In genomic region chr11:134139873-134140331, GRCh38 we compare ENCODE assay signal across 7 cellular contexts.
DNase-seq lines count a peak whose midpoint lies in the region; ATAC-seq and TF ChIP-seq lines count a peak whose summit lies in the region.

No MANE protein-coding gene starts in this region.

- H3K4me1 ChIP-seq in mucosa of descending colon (ENCODE audit: low read depth), result peaks cover 4% of the 10 kb centered on the region

- POLR2A ChIA-PET in HEK293T (lab: Yijun Ruan, JAX), result no interaction called here

- no peak overlapping the region for H3K4me3 ChIP-seq in epithelial cell of proximal tubule (ENCODE audit: low read depth, low read length)
- no peak overlapping the region for H3K4me3 ChIP-seq in mucosa of descending colon

- no peaks in the 10 kb centered on the region for H3K36me3 ChIP-seq in mucosa of descending colon (ENCODE audit: low read depth)

- peak; percentile 86 for ATAC-seq in mucosa of descending colon

- DNase-seq in GM04504 (ENCODE audit: low read depth), result peak; percentile 60
- peak; percentile 75 for DNase-seq in HEK293T (ENCODE audit: extremely low spot score)
- peak; percentile 29 for DNase-seq in NCI-H2196 treated with DMSO at 0.1 percent for 48 hours (lab: John Stamatoyannopoulos, UW; ENCODE audit: unreplicated experiment)
- DNase-seq in activated CD4-positive, alpha-beta T cell treated with anti-CD3 and anti-CD28 coated beads, Interleukin-2, amount 50 U/mL, for 48 hours, result peak; percentile 43 to 65
- peak; percentile 48 for DNase-seq in epithelial cell of proximal tubule (ENCODE audit: low read depth)
- DNase-seq in mucosa of descending colon, result peak in 1 of 3 donors; percentile 80
- DNase-seq in substantia nigra (lab: John Stamatoyannopoulos, UW), result peak in 43 of 49 donors; percentile 18 to 91 (median 68)

- TF ChIP-seq CTCF in epithelial cell of proximal tubule (conservative IDR thresholded peaks at IDR 0.05; ENCODE audit: low read depth, low read length) (peak; percentile 92), mucosa of descending colon (IDR thresholded peaks at IDR 0.05) (peak; percentile 62)

- CTCF ChIA-PET in HEK293T (lab: Yijun Ruan, JAX), result interaction anchor here (1.0 kb wide), 1 partner anchor 25 kb away, joined by 3 read pairs; no protein-coding TSS in a partner anchor

- peak overlapping the region; percentile 83 for H3K27ac ChIP-seq in substantia nigra (ENCODE audit: low read depth, low read length, poor library complexity, severe bottlenecking)

- intact Hi-C loops in mucosa of descending colon (cut with DNase I, micrococcal nuclease), result loop anchor here (2.0 to 5.0 kb wide), 3 partner anchors 88 to 213 kb away; no protein-coding TSS in a partner anchor

- no peaks in the 10 kb centered on the region for H3K9me3 ChIP-seq in mucosa of descending colon

TF ChIP-seq in HEK293T, 16 proteins besides CTCF, POLR2A, EP300 and RAD21:
- TF ChIP-seq FOXA1 (IDR thresholded peaks at IDR 0.05), result no peak
- no peak for TF ChIP-seq TARDBP (IDR thresholded peaks at IDR 0.05)
- TF ChIP-seq CTBP1 (IDR thresholded peaks at IDR 0.05; ENCODE audit: borderline replicate concordance), result no peak
- TF ChIP-seq SUZ12 (IDR thresholded peaks at IDR 0.05), result no peak
- TF ChIP-seq FOXK2 (IDR thresholded peaks at IDR 0.05), result no peak
- TF ChIP-seq PKNOX1 (IDR thresholded peaks at IDR 0.05), result no peak
- no peak for TF ChIP-seq FOXM1 (IDR thresholded peaks at IDR 0.05; ENCODE audit: borderline replicate concordance)
- no peak for TF ChIP-seq ELF4 (IDR thresholded peaks at IDR 0.05)
- TF ChIP-seq LEF1 (IDR thresholded peaks at IDR 0.05; ENCODE audit: borderline replicate concordance), result no peak
- no peak for TF ChIP-seq ARNT (IDR thresholded peaks at IDR 0.05)
TF ChIP-seq in HEK293T: peak in this region for 0.
